In genomic region chr4:22850630-22851029, GRCh38 we compare ENCODE assay signal across 19 cellular contexts.
DNase-seq lines count a peak whose midpoint lies in the region; ATAC-seq and TF ChIP-seq lines count a peak whose summit lies in the region.
"Had no signal": no experiment of that assay in that cellular context is flagged by ENCODE, and none has a peak within 500 bp of the region (broad histone marks: within the 10 kb centered on the region; RNA-seq: fewer than 3 reads in every experiment).

No MANE protein-coding gene starts in this region.

- DNase-seq in mucosa of descending colon (no peak), pons (ENCODE audit: low spot score) (no peak), SIG-M5 (lab: John Stamatoyannopoulos, UW) (no peak)
- DNase-seq: activated CD8-positive, alpha-beta memory T cell treated with anti-CD3 and anti-CD28 coated beads, Interleukin-2, amount 10 ng/mL, durations not matched to agents 7 days and 5 days; activated gamma-delta T cell; amniotic stem cell; Caco-2; caudate nucleus; KG1; NCI-H2227 treated with DMSO at 0.1 percent for 48 hours; nucleus accumbens; stimulated activated CD4-positive, alpha-beta T cell treated with anti-CD3 and anti-CD28 coated beads, Interleukin-2, amount 100 ng/mL, for 24 hours; T-helper 9 cell had no signal

- peaks cover 8% of the 10 kb centered on the region for H3K4me1 ChIP-seq in mucosa of descending colon (ENCODE audit: low read depth)

- ATAC-seq in GM19025 (IDR thresholded peaks at IDR 0.05; ENCODE audit: low read depth, unreplicated experiment) (peak; percentile 60), HG02588 (IDR thresholded peaks at IDR 0.05; ENCODE audit: unreplicated experiment) (peak; percentile 90), HG03354 (IDR thresholded peaks at IDR 0.05; ENCODE audit: poor library complexity, severe bottlenecking, unreplicated experiment) (peak; percentile 97), mucosa of descending colon (peak; percentile 31), GM19328 (IDR thresholded peaks at IDR 0.05; ENCODE audit: unreplicated experiment) (no peak)
- ATAC-seq: activated CD4-positive, CD25-positive, alpha-beta regulatory T cell treated with anti-CD3 and anti-CD28 coated beads, Interleukin-2, amount 50 U/mL, for 24 hours; activated CD8-positive, alpha-beta memory T cell treated with anti-CD3 and anti-CD28 coated beads, Interleukin-2, amount 10 ng/mL, durations not matched to agents 7 days and 5 days; sciatic nerve had no signal

- TF ChIP-seq CTCF in mucosa of descending colon (IDR thresholded peaks at IDR 0.05) = no peak

- no peaks in the 10 kb centered on the region for H3K36me3 ChIP-seq in mucosa of descending colon (ENCODE audit: low read depth)

- intact Hi-C loops in mucosa of descending colon (cut with DNase I, micrococcal nuclease) = no loop called here

- no peak overlapping the region for H3K4me3 ChIP-seq in mucosa of descending colon

- H3K9me3 ChIP-seq in mucosa of descending colon = no peaks in the 10 kb centered on the region
- H3K9me3 ChIP-seq: Caco-2 had no signal
